Comparison of ENCODE assay signal across 1 cellular context in the genomic region with DNA sequence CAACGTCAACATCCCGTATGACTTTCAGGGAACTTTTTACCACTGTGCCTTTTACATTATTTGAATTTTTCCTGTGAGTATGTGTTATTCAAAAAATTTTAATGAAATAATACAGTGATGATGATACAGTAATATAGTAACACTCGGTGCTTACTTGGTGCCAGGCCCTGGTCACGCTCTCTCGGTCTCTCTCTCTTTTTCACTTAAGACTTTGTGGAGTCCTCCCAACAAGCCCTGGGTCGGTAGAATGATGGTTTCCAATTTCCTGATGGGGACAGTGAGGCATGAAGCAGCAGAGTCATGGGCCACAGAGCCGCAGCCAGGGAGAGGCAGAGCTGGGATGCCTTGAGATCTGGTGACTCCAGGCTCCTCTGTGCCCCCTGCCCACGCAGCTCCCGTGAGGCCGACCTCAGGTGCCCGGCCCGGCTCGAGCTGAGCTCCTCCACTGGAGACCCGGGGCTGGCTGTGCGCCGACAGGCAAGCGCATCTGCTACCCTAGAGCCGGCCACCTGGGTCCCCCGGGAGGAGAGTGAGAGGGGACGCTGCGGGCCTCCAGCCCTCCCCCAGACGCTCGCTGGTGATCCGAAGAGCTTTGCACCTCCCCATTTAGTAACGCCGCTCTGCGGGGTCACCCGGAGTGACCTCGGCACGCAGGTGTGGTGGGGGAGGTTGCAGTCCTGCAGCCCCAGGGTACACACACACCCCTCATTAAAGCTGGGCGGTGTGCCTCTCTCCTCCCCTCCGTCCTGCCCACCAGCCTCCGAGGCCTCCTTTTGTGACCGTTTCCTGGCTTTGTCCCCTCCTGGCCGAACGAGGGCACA.
TF ChIP-seq lines count a peak whose summit lies in the region.

No MANE protein-coding gene starts in this region.

TF ChIP-seq in GM12878, 131 proteins besides CTCF, POLR2A, EP300 and RAD21:
- TF ChIP-seq MXI1 (IDR thresholded peaks at IDR 0.05; ENCODE audit: low read depth, low read length): no peak
- 0 out of 2 replicates have a peak, but pooled peaks have one; percentile 43 for TF ChIP-seq NR2F1 (conservative IDR thresholded peaks at IDR 0.05)
- TF ChIP-seq ESRRA (IDR thresholded peaks at IDR 0.05; ENCODE audit: low read length): no peak
- TF ChIP-seq, protein P1, sequence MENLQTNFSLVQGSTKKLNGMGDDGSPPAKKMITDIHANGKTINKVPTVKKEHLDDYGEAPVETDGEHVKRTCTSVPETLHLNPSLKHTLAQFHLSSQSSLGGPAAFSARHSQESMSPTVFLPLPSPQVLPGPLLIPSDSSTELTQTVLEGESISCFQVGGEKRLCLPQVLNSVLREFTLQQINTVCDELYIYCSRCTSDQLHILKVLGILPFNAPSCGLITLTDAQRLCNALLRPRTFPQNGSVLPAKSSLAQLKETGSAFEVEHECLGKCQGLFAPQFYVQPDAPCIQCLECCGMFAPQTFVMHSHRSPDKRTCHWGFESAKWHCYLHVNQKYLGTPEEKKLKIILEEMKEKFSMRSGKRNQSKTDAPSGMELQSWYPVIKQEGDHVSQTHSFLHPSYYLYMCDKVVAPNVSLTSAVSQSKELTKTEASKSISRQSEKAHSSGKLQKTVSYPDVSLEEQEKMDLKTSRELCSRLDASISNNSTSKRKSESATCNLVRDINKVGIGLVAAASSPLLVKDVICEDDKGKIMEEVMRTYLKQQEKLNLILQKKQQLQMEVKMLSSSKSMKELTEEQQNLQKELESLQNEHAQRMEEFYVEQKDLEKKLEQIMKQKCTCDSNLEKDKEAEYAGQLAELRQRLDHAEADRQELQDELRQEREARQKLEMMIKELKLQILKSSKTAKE (IDR thresholded peaks at IDR 0.05; ENCODE audit: low read depth, poor library complexity, severe bottlenecking): no peak
- no peak for TF ChIP-seq PML (IDR thresholded peaks at IDR 0.05; ENCODE audit: low read length)
